In genomic region chr9:100689635-100690034, GRCh38 we compare ENCODE assay signal across 1 cellular context.
TF ChIP-seq lines count a peak whose summit lies in the region.

No MANE protein-coding gene starts in this region.

TF ChIP-seq in GM23338, 12 proteins besides CTCF, POLR2A, EP300 and RAD21 (continued from another document):
- no peak for TF ChIP-seq ZNF462 (CRISPR knock-in tag; IDR thresholded peaks at IDR 0.05)
- no peak for TF ChIP-seq NANOG (IDR thresholded peaks at IDR 0.05; ENCODE audit: borderline replicate concordance)
- TF ChIP-seq STAT1 (IDR thresholded peaks at IDR 0.05; ENCODE audit: unreplicated experiment) = no peak
- no peak for TF ChIP-seq JUNB (IDR thresholded peaks at IDR 0.05; ENCODE audit: unreplicated experiment)
- no peak for TF ChIP-seq REST (IDR thresholded peaks at IDR 0.05; ENCODE audit: unreplicated experiment)
- TF ChIP-seq EZH2 (IDR thresholded peaks at IDR 0.05; ENCODE audit: low read depth, unreplicated experiment) = no peak
- TF ChIP-seq EZH2phosphoT487 (IDR thresholded peaks at IDR 0.05; ENCODE audit: unreplicated experiment) = no peak
- no peak for TF ChIP-seq ZNF331 (CRISPR knock-in tag; IDR thresholded peaks at IDR 0.05; ENCODE audit: low read depth)
- TF ChIP-seq ZNF114 (CRISPR knock-in tag; IDR thresholded peaks at IDR 0.05) = no peak
